23 cellular contexts compared by ENCODE assay signal in genomic region chrX:98795636-98796035, GRCh38.
DNase-seq lines count a peak whose midpoint lies in the region; ATAC-seq and TF ChIP-seq lines count a peak whose summit lies in the region.
"Had no signal": no experiment of that assay in that cellular context is flagged by ENCODE, and none has a peak within 500 bp of the region (broad histone marks: within the 10 kb centered on the region; RNA-seq: fewer than 3 reads in every experiment).

No MANE protein-coding gene starts in this region.

- H3K4me1 Mint-ChIP-seq in chondrocyte (ENCODE audit: low read depth) = peaks cover 8% of the 10 kb centered on the region
- peaks cover 14% of the 10 kb centered on the region for H3K4me1 Mint-ChIP-seq in progenitor cell of endocrine pancreas (ENCODE audit: low read depth)
- H3K4me1 Mint-ChIP-seq: activated CD4-positive, alpha-beta T cell treated with anti-CD3 and anti-CD28 coated beads, Interleukin-2, amount 10 ng/mL, durations not matched to agents 24 days and 14 days; central memory CD8-positive, alpha-beta T cell; nephron had no signal

- H3K9me3 Mint-ChIP-seq in chondrocyte (ENCODE audit: low read depth) (peaks cover 13% of the 10 kb centered on the region), progenitor cell of endocrine pancreas (ENCODE audit: low read depth) (peaks cover 11% of the 10 kb centered on the region)
- H3K9me3 Mint-ChIP-seq: activated CD4-positive, alpha-beta T cell treated with anti-CD3 and anti-CD28 coated beads, Interleukin-2, amount 10 ng/mL, durations not matched to agents 24 days and 14 days; activated T-helper 1 cell treated with anti-CD3 and anti-CD28 coated beads, Interleukin-12 subunit alpha, Interleukin-12 subunit beta, Interleukin-2, Interleukin-4 antibody, amounts not matched to agents 30 ng/mL and 10 ng/mL and 1 ng/mL, durations not matched to agents 14 hours and 24 hours and 36 hours; central memory CD8-positive, alpha-beta T cell had no signal

- TF ChIP-seq CTCF in chondrocyte (IDR thresholded peaks at IDR 0.05) (no peak), progenitor cell of endocrine pancreas (IDR thresholded peaks at IDR 0.05; ENCODE audit: unreplicated experiment) (no peak), foreskin fibroblast (IDR thresholded peaks at IDR 0.05; ENCODE audit: low read depth, low read length) (no peak)

- H3K27me3 Mint-ChIP-seq in chondrocyte (ENCODE audit: low read depth) (no peaks in the 10 kb centered on the region), progenitor cell of endocrine pancreas (no peaks in the 10 kb centered on the region)
- H3K27me3 Mint-ChIP-seq: activated CD4-positive, alpha-beta T cell treated with anti-CD3 and anti-CD28 coated beads, Interleukin-2, amount 10 ng/mL, durations not matched to agents 24 days and 14 days; central memory CD8-positive, alpha-beta T cell had no signal

- in situ Hi-C loops in G401 (cut with HindIII; ENCODE audit: low sequenced_read_pairs) = no loop called here

- no peak overlapping the region for H3K4me3 Mint-ChIP-seq in chondrocyte (ENCODE audit: unreplicated experiment)
- no peak overlapping the region for H3K4me3 Mint-ChIP-seq in progenitor cell of endocrine pancreas (ENCODE audit: low read depth)
- H3K4me3 Mint-ChIP-seq: activated CD4-positive, alpha-beta T cell treated with anti-CD3 and anti-CD28 coated beads, Interleukin-2, amount 10 ng/mL, durations not matched to agents 24 days and 14 days; activated T-helper 1 cell treated with anti-CD3 and anti-CD28 coated beads, Interleukin-12 subunit alpha, Interleukin-12 subunit beta, Interleukin-2, Interleukin-4 antibody, amounts not matched to agents 30 ng/mL and 10 ng/mL and 1 ng/mL, durations not matched to agents 14 hours and 24 hours and 36 hours; central memory CD8-positive, alpha-beta T cell; nephron; T-helper 2 cell treated with Interferon-gamma antibody and Interleukin-4, amounts not matched to agents 5 μg/mL and 100 μg/mL, for 36 hours had no signal

- H3K36me3 Mint-ChIP-seq in chondrocyte (ENCODE audit: low read depth) = peaks cover 4% of the 10 kb centered on the region
- peaks cover 9% of the 10 kb centered on the region for H3K36me3 Mint-ChIP-seq in progenitor cell of endocrine pancreas (ENCODE audit: insufficient read depth)

- peak overlapping the region; percentile 42 for H3K27ac Mint-ChIP-seq in chondrocyte (ENCODE audit: unreplicated experiment)
- H3K27ac Mint-ChIP-seq in progenitor cell of endocrine pancreas = peak overlapping the region; percentile 53
- H3K27ac Mint-ChIP-seq: activated CD4-positive, alpha-beta T cell treated with anti-CD3 and anti-CD28 coated beads, Interleukin-2, amount 10 ng/mL, durations not matched to agents 24 days and 14 days; activated T-helper 1 cell treated with anti-CD3 and anti-CD28 coated beads, Interleukin-12 subunit alpha, Interleukin-12 subunit beta, Interleukin-2, Interleukin-4 antibody, amounts not matched to agents 30 ng/mL and 10 ng/mL and 1 ng/mL, durations not matched to agents 14 hours and 24 hours and 36 hours; nephron; T-helper 2 cell treated with Interferon-gamma antibody and Interleukin-4, amounts not matched to agents 5 μg/mL and 100 μg/mL, for 36 hours had no signal

- DNase-seq in G401 (ENCODE audit: low spot score) (peak; percentile 0), NCI-H460 (ENCODE audit: extremely low read depth, low read depth) (peak; percentile 12), chondrocyte (ENCODE audit: low spot score) (no peak), progenitor cell of endocrine pancreas (ENCODE audit: low spot score, unreplicated experiment) (no peak), activated T-cell treated with anti-CD3 and anti-CD28 coated beads for 4 hours (no peak), foreskin fibroblast (no peak)
- no peak for DNase-seq in stimulated activated CD4-positive, alpha-beta T cell treated with anti-CD3 and anti-CD28 coated beads, Interleukin-2, amount 100 ng/mL, for 48 hours
- DNase-seq: activated CD4-positive, alpha-beta T cell treated with anti-CD3 and anti-CD28 coated beads, Interleukin-2, amount 10 ng/mL, durations not matched to agents 24 days and 14 days; activated naive CD4-positive, alpha-beta T cell treated with anti-CD3 and anti-CD28 coated beads, Interleukin-2, amount 50 U/mL, for 16 hours; amygdala; KBM-7; kidney; MV-4-11; NCI-H146; NCI-H526 treated with DMSO at 0.1 percent for 48 hours; pancreas; right cardiac atrium; stimulated activated naive CD8-positive, alpha-beta T cell treated with anti-CD3 and anti-CD28 coated beads, Interleukin-15, Interleukin-2, amounts not matched to agents 100 U/mL and 50 U/mL, for 24 hours had no signal

- ATAC-seq in GM19395 (IDR thresholded peaks at IDR 0.05; ENCODE audit: unreplicated experiment) = no peak
- ATAC-seq: pancreas; right cardiac atrium; stimulated activated naive CD8-positive, alpha-beta T cell treated with anti-CD3 and anti-CD28 coated beads, Interleukin-15, Interleukin-2, amounts not matched to agents 100 U/mL and 50 U/mL, for 24 hours had no signal

- no peak overlapping the region for H3K4me3 ChIP-seq in foreskin fibroblast (ENCODE audit: low read depth in 1 of 2, low read length in 2 of 2)
- H3K4me3 ChIP-seq: pancreas had no signal

Comparison
In these comparisons a context has a peak if more than half of its experiments do, and no peak if none do; other contexts are left out.
1. DNase-seq: peak in G401 (single experiment) and NCI-H460 (single experiment); none in chondrocyte (single experiment), progenitor cell of endocrine pancreas (single experiment), activated T-cell treated with anti-CD3 and anti-CD28 coated beads for 4 hours (single experiment), stimulated activated CD4-positive, alpha-beta T cell treated with anti-CD3 and anti-CD28 coated beads, Interleukin-2, amount 100 ng/mL, for 48 hours (0 of 2) and foreskin fibroblast (0 of 2).